ENCODE assay signal across 19 cellular contexts in genomic region chr2:42071762-42072161, GRCh38. TPM values are rescaled to one million over a fixed set of nuclear protein-coding genes. Genes with fewer than 3 reads are reported as not detected.
A peak's percentile ranks its signal among the peaks of the same experiment; 100 is the strongest.
DNase-seq lines count a peak whose midpoint lies in the region; ATAC-seq, FAIRE-seq and TF ChIP-seq lines count a peak whose summit lies in the region.
"Had no signal": no experiment of that assay in that cellular context is flagged by ENCODE, and none has a peak within 500 bp of the region (broad histone marks: within the 10 kb centered on the region; RNA-seq: fewer than 3 reads in every experiment).

No MANE protein-coding gene starts in this region.

- no peak overlapping the region for H3K27ac ChIP-seq in BLaER1 treated with 17β-estradiol and CSF1 and Interleukin-3, amounts not matched to agents 10 nM and 100 nM
- H3K27ac ChIP-seq in ovary = no peak overlapping the region
- H3K27ac ChIP-seq: esophagus squamous epithelium, GM23248, uterus, WERI-Rb-1 had no signal

- FAIRE-seq in RCC 7860 (lab: Jason Lieb, UNC) = peak; percentile 15
- FAIRE-seq: GM12891 had no signal

- H3K27ac Mint-ChIP-seq in natural killer cell treated with Interleukin-12 subunit alpha and Interleukin-12 subunit beta and Interleukin-15 and Interleukin-18, amount 100 ng/mL, for 72 hours = no peak overlapping the region

- ATAC-seq in natural killer cell treated with Interleukin-12 subunit alpha and Interleukin-12 subunit beta and Interleukin-15 and Interleukin-18, amount 100 ng/mL, for 72 hours = no peak

- H3K4me2 ChIP-seq in BLaER1 treated with 17β-estradiol and CSF1 and Interleukin-3, amounts not matched to agents 10 nM and 100 nM = peak overlapping the region in 8 of 11 experiments; percentile 3 to 82 (median 60); a peak in 11 of 22 replicates

- DNase-seq in RCC 7860 (ENCODE audit: low spot score) = no peak
- DNase-seq in iris pigment epithelial cell (ENCODE audit: low read depth) = peak; percentile 36
- DNase-seq in ovary = peak in 3 of 5 donors; percentile 50 to 59 (median 50)
- DNase-seq in SIG-M5 treated with dmso at 0.1 percent for 504 hours (lab: John Stamatoyannopoulos, UW; ENCODE audit: unreplicated experiment) = no peak
- no peak for DNase-seq in NCI-H128 (lab: John Stamatoyannopoulos, UW; ENCODE audit: unreplicated experiment)
- no peak for DNase-seq in natural killer cell treated with Interleukin-12 subunit alpha and Interleukin-12 subunit beta and Interleukin-15 and Interleukin-18, amount 100 ng/mL, for 72 hours (ENCODE audit: low spot score)
- no peak for DNase-seq in occipital lobe (lab: John Stamatoyannopoulos, UW)
- DNase-seq: activated CD4-positive, alpha-beta T cell treated with anti-CD3 and anti-CD28 coated beads, Interleukin-2, amount 50 U/mL, for 4 hours; activated CD8-positive, alpha-beta memory T cell treated with anti-CD3 and anti-CD28 coated beads, Interleukin-2, amount 50 U/mL, for 4 hours; effector memory CD4-positive, alpha-beta T cell; esophagus squamous epithelium; GM23248; OCI-M1; sigmoid colon; uterus had no signal

- no peak for TF ChIP-seq EP300 in ovary (IDR thresholded peaks at IDR 0.05)

- peaks cover 14 to 28% of the 10 kb centered on the region in 2 donors for H3K27me3 Mint-ChIP-seq in natural killer cell treated with Interleukin-12 subunit alpha and Interleukin-12 subunit beta and Interleukin-15 and Interleukin-18, amount 100 ng/mL, for 72 hours

- no peaks in the 10 kb centered on the region for H4K20me1 ChIP-seq in BLaER1 treated with 17β-estradiol and CSF1 and Interleukin-3, amounts not matched to agents 10 nM and 100 nM

- WGBS in ovary, 3 donors = 60 to 83% (median 65%) methylated on average over 4 of the region's 4 CpGs

- peaks cover 0 to 6% (median 0%) of the 10 kb centered on the region in 11 experiments; a peak in 3 of 22 replicates for H3K9me3 ChIP-seq in BLaER1 treated with 17β-estradiol and CSF1 and Interleukin-3, amounts not matched to agents 10 nM and 100 nM (replicated peaks in 1 of 11)
- H3K9me3 ChIP-seq in ovary = no peaks in the 10 kb centered on the region
- H3K9me3 ChIP-seq: BE2C, esophagus squamous epithelium, sigmoid colon, uterus had no signal

- H3K4me3 Mint-ChIP-seq in natural killer cell treated with Interleukin-12 subunit alpha and Interleukin-12 subunit beta and Interleukin-15 and Interleukin-18, amount 100 ng/mL, for 72 hours = no peak overlapping the region

- H3K4me1 Mint-ChIP-seq in natural killer cell treated with Interleukin-12 subunit alpha and Interleukin-12 subunit beta and Interleukin-15 and Interleukin-18, amount 100 ng/mL, for 72 hours (ENCODE audit: low read depth in 2 of 2) = peaks cover 0 to 3% of the 10 kb centered on the region in 2 donors

- no peak for TF ChIP-seq POLR2A in ovary (IDR thresholded peaks at IDR 0.05)

- peaks cover 32 to 53% (median 46%) of the 10 kb centered on the region in 10 experiments for H3K4me1 ChIP-seq in BLaER1 treated with 17β-estradiol and CSF1 and Interleukin-3, amounts not matched to agents 10 nM and 100 nM
- H3K4me1 ChIP-seq in ovary (ENCODE audit: insufficient read depth) = peaks cover 9% of the 10 kb centered on the region
- H3K4me1 ChIP-seq: uterus had no signal

- no peak overlapping the region for H3K9ac ChIP-seq in BLaER1 treated with 17β-estradiol and CSF1 and Interleukin-3, amounts not matched to agents 10 nM and 100 nM
- H3K9ac ChIP-seq: GM23248 had no signal

- H3K4me3 ChIP-seq in BLaER1 treated with 17β-estradiol and CSF1 and Interleukin-3, amounts not matched to agents 10 nM and 100 nM = no peak overlapping the region
- no peak overlapping the region for H3K4me3 ChIP-seq in ovary
- H3K4me3 ChIP-seq: esophagus squamous epithelium, GM23248, sigmoid colon, uterus had no signal

- H3K27me3 ChIP-seq in BLaER1 treated with 17β-estradiol and CSF1 and Interleukin-3, amounts not matched to agents 10 nM and 100 nM = no peaks in the 10 kb centered on the region
- H3K27me3 ChIP-seq in ovary = no peaks in the 10 kb centered on the region
- H3K27me3 ChIP-seq: BE2C, sigmoid colon, uterus had no signal

- H3K36me3 ChIP-seq in BLaER1 treated with 17β-estradiol and CSF1 and Interleukin-3, amounts not matched to agents 10 nM and 100 nM = no peaks in the 10 kb centered on the region
- no peaks in the 10 kb centered on the region for H3K36me3 ChIP-seq in ovary
- H3K36me3 ChIP-seq: BE2C, esophagus squamous epithelium, sigmoid colon, uterus, WERI-Rb-1 had no signal

- H3K36me3 Mint-ChIP-seq in natural killer cell treated with Interleukin-12 subunit alpha and Interleukin-12 subunit beta and Interleukin-15 and Interleukin-18, amount 100 ng/mL, for 72 hours = no peaks in the 10 kb centered on the region

- no peaks in the 10 kb centered on the region for H3K9me3 Mint-ChIP-seq in natural killer cell treated with Interleukin-12 subunit alpha and Interleukin-12 subunit beta and Interleukin-15 and Interleukin-18, amount 100 ng/mL, for 72 hours

- intact Hi-C loops in ovary (cut with DNase I) = no loop called here

- TF ChIP-seq CTCF in ovary (IDR thresholded peaks at IDR 0.05) = no peak

RNA-seq across cellular contexts. Expression of gene PKDCC, which starts 23.9 kb away (rescaled TPM):
- 100 to 1,000 TPM in 6 of 7 donors, 10 to 100 TPM in 1; 90.6 to 576 (median 272) TPM for total RNA-seq in ovary
- 100 to 1,000 TPM in 1 of 2 donors, 10 to 100 TPM in 1; 58.5 to 117 TPM for polyA plus RNA-seq in ovary
- not detected for total RNA-seq in natural killer cell treated with Interleukin-12 subunit alpha and Interleukin-12 subunit beta and Interleukin-15 and Interleukin-18, amount 100 ng/mL, for 72 hours
- 16.2 TPM for total RNA-seq in occipital lobe

Comparison
In these comparisons a context has a peak if more than half of its experiments do, and no peak if none do; other contexts are left out.
1. DNase-seq: peak in iris pigment epithelial cell (single experiment) and ovary (3 of 5); none in RCC 7860 (single experiment), SIG-M5 treated with dmso at 0.1 percent for 504 hours (single experiment), NCI-H128 (single experiment), natural killer cell treated with Interleukin-12 subunit alpha and Interleukin-12 subunit beta and Interleukin-15 and Interleukin-18, amount 100 ng/mL, for 72 hours (single experiment) and occipital lobe (single experiment).
2. RNA of gene PKDCC, which starts 23.9 kb away (total RNA-seq): 90.6 to 576 TPM in ovary and 16.2 TPM in occipital lobe (single experiment); not detected in natural killer cell treated with Interleukin-12 subunit alpha and Interleukin-12 subunit beta and Interleukin-15 and Interleukin-18, amount 100 ng/mL, for 72 hours; every median in the first group is over 10 times any median in the second.